ENCODE assay signal across 15 cellular contexts in the genomic region with DNA sequence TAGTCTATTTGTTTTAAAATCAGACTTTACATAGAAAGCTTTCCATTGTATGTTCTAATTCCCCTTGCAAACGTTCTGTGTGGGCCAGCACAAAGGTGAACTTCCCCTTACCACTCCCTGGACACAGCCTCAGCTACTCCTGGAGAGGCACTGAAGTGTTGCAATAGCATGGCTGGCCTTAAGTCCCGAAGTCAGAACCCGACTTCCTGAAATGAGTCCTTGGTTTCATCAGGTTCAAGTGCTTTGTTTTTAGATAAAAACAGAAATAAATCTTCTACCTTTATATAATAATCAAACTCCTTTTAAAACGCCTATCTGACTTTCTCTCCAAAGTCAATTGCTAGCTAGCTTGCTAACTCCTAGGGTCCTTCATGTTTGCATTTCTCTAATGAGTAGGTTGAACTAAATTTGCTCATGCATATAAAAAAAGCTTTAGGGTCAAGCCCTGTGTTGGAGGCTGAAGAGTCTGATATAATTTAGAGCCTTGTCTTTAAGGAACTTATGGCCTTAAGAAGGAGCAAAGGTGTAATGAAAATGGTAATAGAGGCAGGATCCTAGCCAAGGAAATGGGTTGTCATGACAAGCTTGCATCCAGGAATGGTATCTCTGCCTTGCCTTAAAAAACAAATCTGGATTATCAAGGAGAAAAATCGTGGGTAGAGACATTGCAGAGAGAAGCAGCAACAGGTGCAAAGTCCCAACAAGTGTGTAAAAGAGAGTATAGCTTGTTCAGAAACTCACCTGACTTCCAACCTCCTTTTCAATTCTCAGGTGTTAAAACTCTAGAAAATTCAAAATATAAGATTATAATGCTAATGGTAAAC. TPM values are rescaled to one million over a fixed set of nuclear protein-coding genes. Genes with fewer than 3 reads are reported as not detected.
A peak's percentile ranks its signal among the peaks of the same experiment; 100 is the strongest.
DNase-seq lines count a peak whose midpoint lies in the region; FAIRE-seq and TF ChIP-seq lines count a peak whose summit lies in the region.
"Had no signal": no experiment of that assay in that cellular context is flagged by ENCODE, and none has a peak within 500 bp of the region (broad histone marks: within the 10 kb centered on the region; RNA-seq: fewer than 3 reads in every experiment).

No MANE protein-coding gene starts in this region.

- peaks cover 2% of the 10 kb centered on the region for H3K4me1 Mint-ChIP-seq in progenitor cell of endocrine pancreas (ENCODE audit: low read depth)

- peaks cover 28% of the 10 kb centered on the region for H3K27me3 Mint-ChIP-seq in progenitor cell of endocrine pancreas

- no peak overlapping the region for H3K27ac Mint-ChIP-seq in progenitor cell of endocrine pancreas
- H3K27ac Mint-ChIP-seq: activated CD8-positive, alpha-beta T cell treated with anti-CD3 and anti-CD28 coated beads, Interleukin-2, amount 10 ng/mL, durations not matched to agents 7 days and 5 days had no signal

- DNase-seq in HCEC 1CT, result peak; percentile 3
- DNase-seq in SKM-1 (lab: John Stamatoyannopoulos, UW; ENCODE audit: unreplicated experiment), result peak; percentile 58
- DNase-seq in left kidney (ENCODE audit: low read depth, low spot score), result peak; percentile 17
- DNase-seq in GM19240 (ENCODE audit: insufficient read length, low spot score), result no peak
- no peak for DNase-seq in AG08395 (ENCODE audit: low spot score)
- DNase-seq in progenitor cell of endocrine pancreas (ENCODE audit: low spot score, unreplicated experiment), result no peak
- DNase-seq in islet precursor cell, result no peak
- DNase-seq: activated CD8-positive, alpha-beta T cell treated with anti-CD3 and anti-CD28 coated beads, Interleukin-2, amount 10 ng/mL, durations not matched to agents 7 days and 5 days; activated effector memory CD4-positive, alpha-beta T cell treated with Interleukin-2 at 50 U/mL for 16 hours; DMS 273 treated with DMSO at 0.1 percent for 48 hours; stimulated activated CD4-positive, alpha-beta T cell treated with anti-CD3 and anti-CD28 coated beads, Interleukin-4, amount 100 ng/mL, for 1 hour had no signal

- peak; percentile 31 for FAIRE-seq in G401.6 (lab: Jason Lieb, UNC)
- FAIRE-seq: TTC549 had no signal

- no peak for TF ChIP-seq CTCF in progenitor cell of endocrine pancreas (IDR thresholded peaks at IDR 0.05; ENCODE audit: unreplicated experiment)

- peaks cover under 1% of the 10 kb centered on the region for H3K9me3 Mint-ChIP-seq in progenitor cell of endocrine pancreas (ENCODE audit: low read depth)
- H3K9me3 Mint-ChIP-seq: naive thymus-derived CD8-positive, alpha-beta T cell had no signal

- H3K36me3 Mint-ChIP-seq in progenitor cell of endocrine pancreas (ENCODE audit: insufficient read depth), result no peaks in the 10 kb centered on the region
- H3K36me3 Mint-ChIP-seq: naive thymus-derived CD8-positive, alpha-beta T cell had no signal

- no peak overlapping the region for H3K4me3 Mint-ChIP-seq in progenitor cell of endocrine pancreas (ENCODE audit: low read depth)
- H3K4me3 Mint-ChIP-seq: activated CD8-positive, alpha-beta T cell treated with anti-CD3 and anti-CD28 coated beads, Interleukin-2, amount 10 ng/mL, durations not matched to agents 7 days and 5 days; naive thymus-derived CD8-positive, alpha-beta T cell had no signal

RNA-seq across cellular contexts. Expression of a gene that starts 9.1 kb away (rescaled TPM):
- 4.9 and 10.9 TPM in 2 replicates for total RNA-seq in progenitor cell of endocrine pancreas
- total RNA-seq: activated CD8-positive, alpha-beta T cell treated with anti-CD3 and anti-CD28 coated beads, Interleukin-2, amount 10 ng/mL, durations not matched to agents 7 days and 5 days; H4; naive thymus-derived CD8-positive, alpha-beta T cell had no signal

Comparison
In these comparisons a context has a peak if more than half of its experiments do, and no peak if none do; other contexts are left out.
1. DNase-seq: peak in HCEC 1CT (single experiment), SKM-1 (single experiment) and left kidney (single experiment); none in GM19240 (single experiment), AG08395 (single experiment), progenitor cell of endocrine pancreas (single experiment) and islet precursor cell (single experiment).